1 cellular context compared by ENCODE assay signal in the genomic region with DNA sequence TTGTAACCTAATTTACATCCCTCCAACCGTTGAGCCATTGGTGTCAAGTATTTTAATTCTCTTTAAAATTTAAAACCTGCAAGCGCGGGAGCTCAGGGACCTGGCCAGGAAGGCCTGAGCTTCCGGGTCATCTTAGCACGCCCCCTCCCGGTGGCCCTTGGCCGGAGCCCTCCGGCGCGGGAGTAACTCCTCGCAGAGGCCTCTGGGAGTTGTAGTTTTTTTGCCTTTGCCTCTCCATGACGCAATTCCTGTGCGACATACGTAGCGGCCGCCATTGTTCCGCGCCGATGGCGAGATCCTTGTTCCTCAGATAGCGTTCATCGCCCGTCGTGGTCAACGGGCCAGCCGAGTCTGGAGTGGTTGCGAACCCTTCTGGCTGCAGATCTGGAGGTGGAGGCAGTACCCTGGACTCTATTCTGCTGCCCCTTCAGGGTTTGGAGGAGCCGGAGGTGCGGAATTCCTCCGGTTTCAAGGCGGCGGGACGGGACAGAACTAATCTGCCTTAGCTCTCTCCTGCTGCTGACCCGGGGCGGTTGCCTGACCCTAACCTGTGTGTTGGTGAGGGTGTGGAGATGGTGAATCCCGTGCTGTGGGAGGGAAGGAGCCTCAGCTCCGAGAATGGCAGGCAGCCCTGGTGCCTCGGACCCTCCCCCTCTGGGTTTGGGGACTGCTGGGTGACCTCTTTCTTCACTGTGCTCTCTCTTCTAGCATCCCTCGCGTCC.
TF ChIP-seq lines count a peak whose summit lies in the region.

ZNF268 (plus strand) TSS at position 258 of the 722 bp plus-strand sequence. CDS start 503 bp downstream, outside the sequence.

TF ChIP-seq in K562, 482 proteins besides CTCF, POLR2A, EP300 and RAD21 (continued from another document and continues in another):
- TF ChIP-seq, protein P1, sequence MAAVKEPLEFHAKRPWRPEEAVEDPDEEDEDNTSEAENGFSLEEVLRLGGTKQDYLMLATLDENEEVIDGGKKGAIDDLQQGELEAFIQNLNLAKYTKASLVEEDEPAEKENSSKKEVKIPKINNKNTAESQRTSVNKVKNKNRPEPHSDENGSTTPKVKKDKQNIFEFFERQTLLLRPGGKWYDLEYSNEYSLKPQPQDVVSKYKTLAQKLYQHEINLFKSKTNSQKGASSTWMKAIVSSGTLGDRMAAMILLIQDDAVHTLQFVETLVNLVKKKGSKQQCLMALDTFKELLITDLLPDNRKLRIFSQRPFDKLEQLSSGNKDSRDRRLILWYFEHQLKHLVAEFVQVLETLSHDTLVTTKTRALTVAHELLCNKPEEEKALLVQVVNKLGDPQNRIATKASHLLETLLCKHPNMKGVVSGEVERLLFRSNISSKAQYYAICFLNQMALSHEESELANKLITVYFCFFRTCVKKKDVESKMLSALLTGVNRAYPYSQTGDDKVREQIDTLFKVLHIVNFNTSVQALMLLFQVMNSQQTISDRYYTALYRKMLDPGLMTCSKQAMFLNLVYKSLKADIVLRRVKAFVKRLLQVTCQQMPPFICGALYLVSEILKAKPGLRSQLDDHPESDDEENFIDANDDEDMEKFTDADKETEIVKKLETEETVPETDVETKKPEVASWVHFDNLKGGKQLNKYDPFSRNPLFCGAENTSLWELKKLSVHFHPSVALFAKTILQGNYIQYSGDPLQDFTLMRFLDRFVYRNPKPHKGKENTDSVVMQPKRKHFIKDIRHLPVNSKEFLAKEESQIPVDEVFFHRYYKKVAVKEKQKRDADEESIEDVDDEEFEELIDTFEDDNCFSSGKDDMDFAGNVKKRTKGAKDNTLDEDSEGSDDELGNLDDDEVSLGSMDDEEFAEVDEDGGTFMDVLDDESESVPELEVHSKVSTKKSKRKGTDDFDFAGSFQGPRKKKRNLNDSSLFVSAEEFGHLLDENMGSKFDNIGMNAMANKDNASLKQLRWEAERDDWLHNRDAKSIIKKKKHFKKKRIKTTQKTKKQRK (IDR thresholded peaks at IDR 0.05; ENCODE audit: borderline replicate concordance, low read depth, low read length): no peak
- TF ChIP-seq MTA1 (IDR thresholded peaks at IDR 0.05; ENCODE audit: borderline replicate concordance) (peak; percentile 99), ZNF589 (CRISPR knock-in tag; IDR thresholded peaks at IDR 0.05; ENCODE audit: low read depth) (peak; percentile 55; the same call in 1 of the 2 replicates), ZKSCAN8 (CRISPR knock-in tag; IDR thresholded peaks at IDR 0.05) (no peak), SMARCC2 (IDR thresholded peaks at IDR 0.05; ENCODE audit: low read depth) (no peak), NFYB (IDR thresholded peaks at IDR 0.05; ENCODE audit: extremely low read depth, insufficient read length) (no peak), SIN3A (IDR thresholded peaks at IDR 0.05; ENCODE audit: borderline replicate concordance in 2 of 2, control insufficient read depth in 1 of 2, low read depth in 2 of 2, low read length in 2 of 2) (peak; percentile 66 to 76; a peak in 2 of 4 replicates), ZNF444 (CRISPR knock-in tag; IDR thresholded peaks at IDR 0.05) (no peak), ZNF253 (CRISPR knock-in tag; conservative IDR thresholded peaks at IDR 0.05) (no peak), ZNF583 (CRISPR knock-in tag; IDR thresholded peaks at IDR 0.05) (no peak; the same call in 1 of the 2 replicates), CREB3L1 (IDR thresholded peaks at IDR 0.05; ENCODE audit: borderline replicate concordance, low read depth) (peak; percentile 88), SRSF3 (IDR thresholded peaks at IDR 0.05; ENCODE audit: insufficient read depth, low read length) (no peak), HLTF (IDR thresholded peaks at IDR 0.05) (no peak), SMARCE1 (IDR thresholded peaks at IDR 0.05) (no peak), PPARD (CRISPR knock-in tag; IDR thresholded peaks at IDR 0.05) (no peak), ZNF699 (CRISPR knock-in tag; IDR thresholded peaks at IDR 0.05; ENCODE audit: insufficient replicate concordance) (no peak), HMG20B (CRISPR knock-in tag; IDR thresholded peaks at IDR 0.05) (no peak), POLR2AphosphoS2 (IDR thresholded peaks at IDR 0.05; ENCODE audit: low read length) (no peak), CCNT2 (IDR thresholded peaks at IDR 0.05; ENCODE audit: borderline replicate concordance, extremely low read depth, insufficient read length, low read depth, low read length) (no peak), SAFB2 (IDR thresholded peaks at IDR 0.05; ENCODE audit: borderline replicate concordance, low read depth, low read length, severe bottlenecking) (no peak), SLC30A9 (CRISPR knock-in tag; IDR thresholded peaks at IDR 0.05) (no peak), ZNF77 (CRISPR knock-in tag; IDR thresholded peaks at IDR 0.05) (no peak), SOX6 (IDR thresholded peaks at IDR 0.05) (peak; percentile 27; the same call in 1 of the 2 replicates), HINFP (tag; conservative IDR thresholded peaks at IDR 0.05; ENCODE audit: low read depth) (no peak), CHD4 (IDR thresholded peaks at IDR 0.05; ENCODE audit: insufficient read depth, insufficient replicate concordance, low read depth, low read length, poor library complexity, severe bottlenecking) (no peak), NBN (IDR thresholded peaks at IDR 0.05; ENCODE audit: low read depth) (peak; percentile 52; the same call in 1 of the 2 replicates), FIP1L1 (IDR thresholded peaks at IDR 0.05; ENCODE audit: low read depth, low read length, poor library complexity, severe bottlenecking) (no peak), ZSCAN32 (CRISPR knock-in tag; IDR thresholded peaks at IDR 0.05) (no peak), TEAD4 (IDR thresholded peaks at IDR 0.05; ENCODE audit: low read length) (no peak), TEAD4 (CRISPR knock-in tag; IDR thresholded peaks at IDR 0.05; ENCODE audit: borderline replicate concordance) (no peak), POLR2G (IDR thresholded peaks at IDR 0.05; ENCODE audit: low read depth, low read length) (peak; percentile 83), GABPB2 (CRISPR knock-in tag; conservative IDR thresholded peaks at IDR 0.05) (no peak), NR1H2 (CRISPR knock-in tag; IDR thresholded peaks at IDR 0.05) (no peak), GTF2F1 (IDR thresholded peaks at IDR 0.05; ENCODE audit: low read depth, low read length) (no peak), NCOR1 (IDR thresholded peaks at IDR 0.05) (peak; percentile 28; the same call in 1 of the 2 replicates), ZBTB12 (CRISPR knock-in tag; IDR thresholded peaks at IDR 0.05) (peak; percentile 98), CEBPB (tag; IDR thresholded peaks at IDR 0.05) (peak; percentile 80), POLR3G (IDR thresholded peaks at IDR 0.05; ENCODE audit: extremely low read depth, insufficient read length, insufficient replicate concordance) (no peak), ZNF3 (CRISPR knock-in tag; IDR thresholded peaks at IDR 0.05) (no peak), NUFIP1 (IDR thresholded peaks at IDR 0.05; ENCODE audit: partially characterized antibody) (no peak), ZNF395 (CRISPR knock-in tag; IDR thresholded peaks at IDR 0.05) (peak; percentile 54; the same call in 1 of the 2 replicates), ZNF133 (CRISPR knock-in tag; IDR thresholded peaks at IDR 0.05) (no peak), DACH1 (IDR thresholded peaks at IDR 0.05; ENCODE audit: partially characterized antibody) (no peak), CBX8 (IDR thresholded peaks at IDR 0.05; ENCODE audit: borderline replicate concordance, extremely low read depth, low read depth, low read length, poor library complexity, severe bottlenecking) (no peak), XRCC5 (IDR thresholded peaks at IDR 0.05; ENCODE audit: low read depth, low read length) (peak; percentile 97), PHF21A (IDR thresholded peaks at IDR 0.05; ENCODE audit: borderline replicate concordance, low read depth) (no peak), KLF16 (IDR thresholded peaks at IDR 0.05) (0 out of 2 replicates have a peak, but pooled peaks have one; percentile 53), RBM17 (IDR thresholded peaks at IDR 0.05; ENCODE audit: borderline replicate concordance, low read depth, low read length) (no peak), POLR2H (tag; IDR thresholded peaks at IDR 0.05; ENCODE audit: low read depth) (peak; percentile 39; the same call in 1 of the 2 replicates)
- TF ChIP-seq, protein P2, sequence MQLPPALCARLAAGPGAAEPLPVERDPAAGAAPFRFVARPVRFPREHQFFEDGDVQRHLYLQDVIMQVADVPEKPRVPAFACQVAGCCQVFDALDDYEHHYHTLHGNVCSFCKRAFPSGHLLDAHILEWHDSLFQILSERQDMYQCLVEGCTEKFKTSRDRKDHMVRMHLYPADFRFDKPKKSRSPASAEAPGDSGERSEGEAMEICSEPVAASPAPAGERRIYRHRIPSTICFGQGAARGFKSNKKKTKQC (CRISPR knock-in tag; IDR thresholded peaks at IDR 0.05): no peak
- TF ChIP-seq, protein P3, sequence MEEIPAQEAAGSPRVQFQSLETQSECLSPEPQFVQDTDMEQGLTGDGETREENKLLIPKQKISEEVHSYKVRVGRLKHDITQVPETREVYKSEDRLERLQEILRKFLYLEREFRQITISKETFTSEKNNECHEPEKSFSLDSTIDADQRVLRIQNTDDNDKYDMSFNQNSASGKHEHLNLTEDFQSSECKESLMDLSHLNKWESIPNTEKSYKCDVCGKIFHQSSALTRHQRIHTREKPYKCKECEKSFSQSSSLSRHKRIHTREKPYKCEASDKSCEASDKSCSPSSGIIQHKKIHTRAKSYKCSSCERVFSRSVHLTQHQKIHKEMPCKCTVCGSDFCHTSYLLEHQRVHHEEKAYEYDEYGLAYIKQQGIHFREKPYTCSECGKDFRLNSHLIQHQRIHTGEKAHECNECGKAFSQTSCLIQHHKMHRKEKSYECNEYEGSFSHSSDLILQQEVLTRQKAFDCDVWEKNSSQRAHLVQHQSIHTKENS (CRISPR knock-in tag; IDR thresholded peaks at IDR 0.05): no peak
- TF ChIP-seq, protein P4, sequence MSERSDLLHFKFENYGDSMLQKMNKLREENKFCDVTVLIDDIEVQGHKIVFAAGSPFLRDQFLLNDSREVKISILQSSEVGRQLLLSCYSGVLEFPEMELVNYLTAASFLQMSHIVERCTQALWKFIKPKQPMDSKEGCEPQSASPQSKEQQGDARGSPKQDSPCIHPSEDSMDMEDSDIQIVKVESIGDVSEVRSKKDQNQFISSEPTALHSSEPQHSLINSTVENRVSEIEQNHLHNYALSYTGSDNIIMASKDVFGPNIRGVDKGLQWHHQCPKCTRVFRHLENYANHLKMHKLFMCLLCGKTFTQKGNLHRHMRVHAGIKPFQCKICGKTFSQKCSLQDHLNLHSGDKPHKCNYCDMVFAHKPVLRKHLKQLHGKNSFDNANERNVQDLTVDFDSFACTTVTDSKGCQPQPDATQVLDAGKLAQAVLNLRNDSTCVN (CRISPR knock-in tag; IDR thresholded peaks at IDR 0.05): no peak
